In the genomic region with DNA sequence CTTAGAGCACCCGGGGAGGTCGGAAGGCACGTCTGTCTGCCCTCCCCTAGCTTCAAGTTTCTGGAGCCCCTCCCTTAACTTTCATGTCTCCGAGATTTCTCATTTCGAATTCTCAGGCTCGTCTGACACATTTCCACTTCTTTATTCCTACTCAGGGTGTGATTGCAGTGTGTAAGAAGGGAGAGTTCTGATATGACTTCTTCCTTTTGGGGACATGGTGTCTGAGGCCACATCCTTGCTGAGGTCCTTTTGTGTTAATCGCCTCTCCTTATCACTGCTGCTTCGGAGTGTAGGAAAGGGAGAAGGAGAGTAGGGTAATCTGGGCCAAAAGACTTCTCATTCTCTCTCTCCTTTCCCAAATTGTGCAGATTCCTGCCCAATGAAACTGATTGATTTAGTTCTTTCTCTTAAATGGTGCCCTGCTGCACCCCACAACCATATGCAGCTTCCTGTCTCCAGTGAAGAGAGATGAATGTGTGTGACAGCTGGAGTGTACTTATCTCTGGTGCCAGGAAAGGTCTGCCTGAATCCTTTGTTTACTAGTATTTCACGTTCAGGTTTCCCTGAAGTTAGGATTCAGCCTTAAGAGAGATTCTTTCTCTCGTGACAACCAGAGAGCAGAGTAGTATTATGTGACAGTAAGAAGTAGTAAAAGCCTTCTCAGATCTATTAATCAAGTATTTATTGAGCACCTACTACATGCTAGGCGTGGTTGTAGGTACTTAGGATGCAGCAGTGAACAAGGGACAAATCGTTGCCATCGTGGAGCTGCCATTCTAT, we compare ENCODE assay signal across 8 cellular contexts. TPM values are rescaled to one million over a fixed set of nuclear protein-coding genes. Genes with fewer than 3 reads are reported as not detected.
DNase-seq lines count a peak whose midpoint lies in the region; ATAC-seq and TF ChIP-seq lines count a peak whose summit lies in the region.

No MANE protein-coding gene starts in this region.

- H3K27me3 ChIP-seq in adipocyte (replicated peaks; ENCODE audit: control insufficient read depth, insufficient read depth, low read length) (no peaks in the 10 kb centered on the region), right lobe of liver (no peaks in the 10 kb centered on the region), upper lobe of right lung (no peaks in the 10 kb centered on the region)

- no peak for TF ChIP-seq CTCF in right lobe of liver (IDR thresholded peaks at IDR 0.05)
- TF ChIP-seq CTCF in upper lobe of right lung (IDR thresholded peaks at IDR 0.05) = no peak

- peak; percentile 27 for DNase-seq in SIG-M5 treated with dmso at 0.1 percent for 504 hours (lab: John Stamatoyannopoulos, UW; ENCODE audit: unreplicated experiment)
- no peak for DNase-seq in SIG-M5 (lab: John Stamatoyannopoulos, UW)
- DNase-seq in adipocyte (ENCODE audit: low read depth) = peak; percentile 57
- DNase-seq in right lobe of liver = no peak
- DNase-seq in upper lobe of right lung = no peak
- DNase-seq in NCI-H2196 (lab: John Stamatoyannopoulos, UW; ENCODE audit: unreplicated experiment) = no peak
- no peak for DNase-seq in NK-92 treated with Interleukin-12 subunit alpha and Interleukin-12 subunit beta, amount 100 ng/mL, for 24 hours (lab: John Stamatoyannopoulos, UW)

- intact Hi-C loops in right lobe of liver (cut with DNase I) (no loop called here), upper lobe of right lung (cut with DNase I) (no loop called here)

- H3K36me3 Mint-ChIP-seq in IgD-negative memory B cell = no peaks in the 10 kb centered on the region

- H3K27ac ChIP-seq in right lobe of liver = peak overlapping the region in 2 of 3 donors; percentile 10 to 13
- H3K27ac ChIP-seq in upper lobe of right lung = peak overlapping the region; percentile 58

- H3K4me1 ChIP-seq in adipocyte (ENCODE audit: control insufficient read depth, insufficient read depth, low read length) (peaks cover 5% of the 10 kb centered on the region), right lobe of liver (peaks cover 0 to 9% (median 3%) of the 10 kb centered on the region in 4 donors), upper lobe of right lung (peaks cover 12% of the 10 kb centered on the region)

- peak overlapping the region; percentile 83 for H3K4me3 ChIP-seq in adipocyte (ENCODE audit: low read length)
- H3K4me3 ChIP-seq in right lobe of liver = peak overlapping the region; percentile 40 to 56 (median 48)
- peak overlapping the region; percentile 60 for H3K4me3 ChIP-seq in upper lobe of right lung

- H3K4me1 Mint-ChIP-seq in IgD-negative memory B cell = peaks cover 10 to 26% (median 24%) of the 10 kb centered on the region in 3 donors

- H3K4me3 Mint-ChIP-seq in IgD-negative memory B cell = peak overlapping the region; percentile 42 to 94 (median 82)

- TF ChIP-seq POLR2A in right lobe of liver (IDR thresholded peaks at IDR 0.05) = no peak

- peaks cover 3% of the 10 kb centered on the region for H3K27me3 Mint-ChIP-seq in IgD-negative memory B cell

- H3K9me3 ChIP-seq in adipocyte (ENCODE audit: control insufficient read depth, low read length) = no peaks in the 10 kb centered on the region
- no peaks in the 10 kb centered on the region for H3K9me3 ChIP-seq in right lobe of liver
- H3K9me3 ChIP-seq in upper lobe of right lung = no peaks in the 10 kb centered on the region

- no peaks in the 10 kb centered on the region for H3K36me3 ChIP-seq in adipocyte (ENCODE audit: control insufficient read depth, insufficient read depth, low read length, severe bottlenecking)
- no peaks in the 10 kb centered on the region for H3K36me3 ChIP-seq in right lobe of liver
- no peaks in the 10 kb centered on the region for H3K36me3 ChIP-seq in upper lobe of right lung

- peak overlapping the region; percentile 70 for H3K9ac ChIP-seq in adipocyte (ENCODE audit: low read length)

- ATAC-seq in right lobe of liver (no peak), upper lobe of right lung (no peak)

- H3K27ac Mint-ChIP-seq in IgD-negative memory B cell = peak overlapping the region; percentile 22 to 78 (median 64)

- no peaks in the 10 kb centered on the region for H3K9me3 Mint-ChIP-seq in IgD-negative memory B cell

- 20% methylated on average over 11 of the region's 13 CpGs for WGBS in right lobe of liver (ENCODE audit: insufficient coverage, low coverage, low lambda C conversion rate, missing lambda C conversion rate)

RNA-seq across cellular contexts. Expression of gene KIFC1, which starts 0.7 kb away (rescaled TPM):
- polyA plus RNA-seq in IgD-negative memory B cell = 0.23 TPM
- 1 to 10 TPM in 3 of 6 experiments, under 1 TPM in 2, not detected in 1; 0.29 to 4.4 (median 1.3) TPM for total RNA-seq in right lobe of liver
- 2.3 TPM for total RNA-seq in upper lobe of right lung

RNA-seq across cellular contexts. Expression of gene PHF1, which starts 18.5 kb away (rescaled TPM):
- 77.0 TPM for polyA plus RNA-seq in IgD-negative memory B cell
- total RNA-seq in right lobe of liver = 10 to 100 TPM; 14.7 to 21.3 (median 18.3) TPM
- total RNA-seq in upper lobe of right lung = 74.3 TPM

RNA-seq across cellular contexts. Expression of gene CUTA, which starts 25.5 kb away (rescaled TPM):
- polyA plus RNA-seq in IgD-negative memory B cell = 449 TPM
- total RNA-seq in right lobe of liver (100 to 1,000 TPM in 3 of 6 experiments, 10 to 100 TPM in 3; 81.4 to 114 (median 97.4) TPM), upper lobe of right lung (144 TPM)

RNA-seq across cellular contexts. Expression of gene SYNGAP1, which starts 27.5 kb away (rescaled TPM):
- polyA plus RNA-seq in IgD-negative memory B cell = 0.54 TPM
- total RNA-seq in right lobe of liver (1 to 10 TPM; 1.8 to 4.1 (median 2.8) TPM), upper lobe of right lung (23.0 TPM)

Comparison
In these comparisons a context has a peak if more than half of its experiments do, and no peak if none do; other contexts are left out.
1. DNase-seq: peak in SIG-M5 treated with dmso at 0.1 percent for 504 hours (single experiment) and adipocyte (single experiment); none in SIG-M5 (single experiment), right lobe of liver (0 of 3), upper lobe of right lung (single experiment), NCI-H2196 (single experiment) and NK-92 treated with Interleukin-12 subunit alpha and Interleukin-12 subunit beta, amount 100 ng/mL, for 24 hours (single experiment).
2. Peak in every context shown above with its lines, with median percentiles within 50 percentile points of each other: H3K4me3 ChIP-seq.